ENCODE assay signal across 21 cellular contexts in the genomic region with DNA sequence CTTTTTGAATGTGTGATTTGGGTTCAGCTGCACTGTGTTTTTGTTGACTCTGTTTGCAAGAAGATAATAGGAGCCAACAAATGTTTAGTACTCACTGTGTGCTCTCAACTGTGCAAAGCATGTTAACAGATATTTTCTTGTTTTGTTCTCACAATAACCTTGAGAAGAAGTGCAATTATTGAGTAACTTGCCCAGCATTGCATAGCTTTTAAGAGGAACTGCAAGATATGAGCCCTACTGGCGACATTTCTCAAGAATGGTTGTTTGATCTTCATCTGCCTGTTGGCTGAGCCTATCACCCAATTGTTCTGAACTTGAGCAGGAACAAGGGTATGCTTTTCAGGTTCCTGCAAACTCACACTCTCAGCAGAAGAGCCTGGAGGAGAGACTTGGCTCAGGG. TPM values are rescaled to one million over a fixed set of nuclear protein-coding genes. Genes with fewer than 3 reads are reported as not detected.
DNase-seq lines count a peak whose midpoint lies in the region; ATAC-seq, FAIRE-seq and TF ChIP-seq lines count a peak whose summit lies in the region.
"Had no signal": no experiment of that assay in that cellular context is flagged by ENCODE, and none has a peak within 500 bp of the region (broad histone marks: within the 10 kb centered on the region; RNA-seq: fewer than 3 reads in every experiment).

No MANE protein-coding gene starts in this region.

- peak; percentile 70 for FAIRE-seq in A549 (lab: Jason Lieb, UNC)
- FAIRE-seq: D721Med, HTR-8/SVneo had no signal

- intact Hi-C loops in tibial artery (cut with DNase I; ENCODE audit: low total_unique reads), result no loop called here

- H3K36me3 ChIP-seq in tibial artery, result no peaks in the 10 kb centered on the region
- H3K36me3 ChIP-seq: HAP-1 had no signal

- no peak overlapping the region for H3K27ac ChIP-seq in A549
- peak overlapping the region; percentile 45 for H3K27ac ChIP-seq in HL-60 (replicated peaks)
- H3K27ac ChIP-seq in tibial artery, result no peak overlapping the region
- H3K27ac ChIP-seq: C4-2B had no signal

- H3K4me1 ChIP-seq in A549, result no peaks in the 10 kb centered on the region
- H3K4me1 ChIP-seq in tibial artery, result no peaks in the 10 kb centered on the region
- H3K4me1 ChIP-seq: Caco-2, HAP-1 had no signal

- TF ChIP-seq POLR2A in A549 (IDR thresholded peaks at IDR 0.05; ENCODE audit: low read length), result no peak
- TF ChIP-seq POLR2A in NB4 (IDR thresholded peaks at IDR 0.05; ENCODE audit: extremely low read depth, insufficient read length), result no peak

- no peak overlapping the region for H3K4me2 ChIP-seq in A549

- no peak for TF ChIP-seq EP300 in A549 (IDR thresholded peaks at IDR 0.05)

- no peaks in the 10 kb centered on the region for H3K9me3 ChIP-seq in A549
- no peaks in the 10 kb centered on the region for H3K9me3 ChIP-seq in tibial artery
- H3K9me3 ChIP-seq: Caco-2, HAP-1 had no signal

- no peak for TF ChIP-seq CTCF in A549 (IDR thresholded peaks at IDR 0.05)
- TF ChIP-seq CTCF in HL-60 (IDR thresholded peaks at IDR 0.05; ENCODE audit: insufficient read depth, low read length), result no peak
- no peak for TF ChIP-seq CTCF in NB4 (IDR thresholded peaks at IDR 0.05; ENCODE audit: low read depth, low read length)
- no peak for TF ChIP-seq CTCF in tibial artery (IDR thresholded peaks at IDR 0.05)

- no peak for TF ChIP-seq RAD21 in A549 (conservative IDR thresholded peaks at IDR 0.05 in 1 of 2, IDR thresholded peaks at IDR 0.05 in 1 of 2)

- no peak for DNase-seq in A549 (ENCODE audit: low read depth in 1 of 2, low spot score in 1 of 2)
- DNase-seq in HL-60 (ENCODE audit: low read depth in 1 of 2, low spot score in 1 of 2), result peak; percentile 17 to 68
- peak; percentile 9 for DNase-seq in NB4 (ENCODE audit: low read depth)
- peak; percentile 78 for DNase-seq in SKM-1 (lab: John Stamatoyannopoulos, UW; ENCODE audit: unreplicated experiment)
- DNase-seq in tibial artery, result no peak
- DNase-seq in NCI-H1105 treated with DMSO at 0.1 percent for 48 hours (lab: John Stamatoyannopoulos, UW), result no peak
- no peak for DNase-seq in iPS-NIHi7 (ENCODE audit: extremely low spot score)
- DNase-seq: ACHN; AML-193; Caco-2; CD4-positive, alpha-beta T cell; DMS153; DMS79; GDM1; IMR-90; KBM-7 had no signal

- no peak for ATAC-seq in A549

- WGBS in A549 (ENCODE audit: missing lambda C conversion rate), result 0% methylated on average over 1 of the region's 1 CpG

- CTCF ChIA-PET in A549 (lab: Yijun Ruan, JAX), result no interaction called here

- POLR2A ChIA-PET in A549 (lab: Yijun Ruan, JAX), result no interaction called here

- H3K4me3 ChIP-seq in A549 (no peak overlapping the region), HL-60 (replicated peaks; ENCODE audit: insufficient read depth, low read length) (no peak overlapping the region), NB4 (ENCODE audit: low read depth, low read length) (no peak overlapping the region), tibial artery (no peak overlapping the region)
- H3K4me3 ChIP-seq: HAP-1 had no signal

- H3K27me3 ChIP-seq in HL-60 (ENCODE audit: insufficient read depth, poor library complexity, severe bottlenecking) (no peaks in the 10 kb centered on the region), tibial artery (peaks cover 0 to 3% of the 10 kb centered on the region in 2 donors)

TF ChIP-seq in A549, 52 proteins besides CTCF, POLR2A, EP300 and RAD21:
- TF ChIP-seq, protein P1, sequence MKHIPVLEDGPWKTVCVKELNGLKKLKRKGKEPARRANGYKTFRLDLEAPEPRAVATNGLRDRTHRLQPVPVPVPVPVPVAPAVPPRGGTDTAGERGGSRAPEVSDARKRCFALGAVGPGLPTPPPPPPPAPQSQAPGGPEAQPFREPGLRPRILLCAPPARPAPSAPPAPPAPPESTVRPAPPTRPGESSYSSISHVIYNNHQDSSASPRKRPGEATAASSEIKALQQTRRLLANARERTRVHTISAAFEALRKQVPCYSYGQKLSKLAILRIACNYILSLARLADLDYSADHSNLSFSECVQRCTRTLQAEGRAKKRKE (CRISPR knock-in tag; IDR thresholded peaks at IDR 0.05; ENCODE audit: low read depth), result no peak
- TF ChIP-seq CBX2 (IDR thresholded peaks at IDR 0.05; ENCODE audit: borderline replicate concordance, low read depth), result no peak
- no peak for TF ChIP-seq CEBPB (IDR thresholded peaks at IDR 0.05)
- TF ChIP-seq MYC (IDR thresholded peaks at IDR 0.05; ENCODE audit: borderline replicate concordance, low read length), result no peak
- TF ChIP-seq, protein P2, sequence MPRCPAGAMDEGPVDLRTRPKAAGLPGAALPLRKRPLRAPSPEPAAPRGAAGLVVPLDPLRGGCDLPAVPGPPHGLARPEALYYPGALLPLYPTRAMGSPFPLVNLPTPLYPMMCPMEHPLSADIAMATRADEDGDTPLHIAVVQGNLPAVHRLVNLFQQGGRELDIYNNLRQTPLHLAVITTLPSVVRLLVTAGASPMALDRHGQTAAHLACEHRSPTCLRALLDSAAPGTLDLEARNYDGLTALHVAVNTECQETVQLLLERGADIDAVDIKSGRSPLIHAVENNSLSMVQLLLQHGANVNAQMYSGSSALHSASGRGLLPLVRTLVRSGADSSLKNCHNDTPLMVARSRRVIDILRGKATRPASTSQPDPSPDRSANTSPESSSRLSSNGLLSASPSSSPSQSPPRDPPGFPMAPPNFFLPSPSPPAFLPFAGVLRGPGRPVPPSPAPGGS (IDR thresholded peaks at IDR 0.05), result no peak
- no peak for TF ChIP-seq CHD4 (IDR thresholded peaks at IDR 0.05; ENCODE audit: borderline replicate concordance)
- TF ChIP-seq ZNF302 (CRISPR knock-in tag; IDR thresholded peaks at IDR 0.05), result no peak
- TF ChIP-seq MAFK (IDR thresholded peaks at IDR 0.05; ENCODE audit: partially characterized antibody), result no peak
- TF ChIP-seq ZSCAN20 (CRISPR knock-in tag; IDR thresholded peaks at IDR 0.05), result no peak
- TF ChIP-seq PHF8 (IDR thresholded peaks at IDR 0.05; ENCODE audit: borderline replicate concordance, low read depth), result no peak
- no peak for TF ChIP-seq TFCP2L1 (CRISPR knock-in tag; IDR thresholded peaks at IDR 0.05)
- TF ChIP-seq RCOR1 (IDR thresholded peaks at IDR 0.05; ENCODE audit: low read depth, low read length), result no peak
- TF ChIP-seq FOSB (CRISPR knock-in tag; IDR thresholded peaks at IDR 0.05), result no peak
- no peak for TF ChIP-seq ZC3H11A (IDR thresholded peaks at IDR 0.05)
- TF ChIP-seq, protein P3, sequence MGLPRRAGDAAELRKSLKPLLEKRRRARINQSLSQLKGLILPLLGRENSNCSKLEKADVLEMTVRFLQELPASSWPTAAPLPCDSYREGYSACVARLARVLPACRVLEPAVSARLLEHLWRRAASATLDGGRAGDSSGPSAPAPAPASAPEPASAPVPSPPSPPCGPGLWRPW (IDR thresholded peaks at IDR 0.05), result no peak
- TF ChIP-seq HDAC2 (IDR thresholded peaks at IDR 0.05), result no peak
- TF ChIP-seq HOXA7 (CRISPR knock-in tag; IDR thresholded peaks at IDR 0.05), result no peak
- TF ChIP-seq, protein P4, sequence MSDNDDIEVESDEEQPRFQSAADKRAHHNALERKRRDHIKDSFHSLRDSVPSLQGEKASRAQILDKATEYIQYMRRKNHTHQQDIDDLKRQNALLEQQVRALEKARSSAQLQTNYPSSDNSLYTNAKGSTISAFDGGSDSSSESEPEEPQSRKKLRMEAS (IDR thresholded peaks at IDR 0.05), result no peak
- TF ChIP-seq HOXB13 (CRISPR knock-in tag; IDR thresholded peaks at IDR 0.05; ENCODE audit: low read depth), result no peak
- no peak for TF ChIP-seq HEYL (CRISPR knock-in tag; IDR thresholded peaks at IDR 0.05)

RNA-seq across cellular contexts. Expression of a gene that starts 43.4 kb away (rescaled TPM):
- polyA plus RNA-seq in A549 (2011; rRNA removed), result not detected in 2 replicates
- polyA plus RNA-seq in A549 (2012; cell fraction: cytosol; rRNA removed), result not detected in 2 replicates
- not detected in 2 replicates for polyA plus RNA-seq in A549 (2012; cell fraction: nucleus; rRNA removed)
- not detected in 3 replicates for polyA plus RNA-seq in A549 (2017; fragmentation: RNase III; extraction: RNeasy Plus Mini Kit Qiagen cat#74134 plus additional on column Dnase treatment)
- polyA minus RNA-seq in A549 (2011; rRNA and poly(A)+ RNA removed), result not detected in 2 replicates
- polyA plus RNA-seq: BJ, IMR-90 had no signal

Comparison
In these comparisons a context has a peak if more than half of its experiments do, and no peak if none do; other contexts are left out.
1. DNase-seq: peak in HL-60 (2 of 2), NB4 (single experiment) and SKM-1 (single experiment); none in A549 (0 of 2), tibial artery (0 of 2), NCI-H1105 treated with DMSO at 0.1 percent for 48 hours (single experiment) and iPS-NIHi7 (single experiment).